8 cellular contexts compared by ENCODE assay signal in genomic region chr9:93577045-93577939, GRCh38. TPM values are rescaled to one million over a fixed set of nuclear protein-coding genes. Genes with fewer than 3 reads are reported as not detected.
DNase-seq lines count a peak whose midpoint lies in the region; ATAC-seq and TF ChIP-seq lines count a peak whose summit lies in the region.

No MANE protein-coding gene starts in this region.

- H3K27me3 ChIP-seq in PC-9 (ENCODE audit: insufficient read depth, low read depth) (no peaks in the 10 kb centered on the region), liver (ENCODE audit: control insufficient read depth in 4 of 4, insufficient read depth in 4 of 4, low read length in 3 of 4) (no peaks in the 10 kb centered on the region), testis (no peaks in the 10 kb centered on the region)

- no peak for TF ChIP-seq POLR2A in testis (IDR thresholded peaks at IDR 0.05)

- H3K36me3 ChIP-seq in PC-9 (ENCODE audit: low read depth) (no peaks in the 10 kb centered on the region), liver (ENCODE audit: control insufficient read depth in 4 of 4, insufficient read depth in 3 of 4, low read depth in 1 of 4, low read length in 3 of 4) (no peaks in the 10 kb centered on the region), testis (ENCODE audit: low read depth, missing control alignments) (no peaks in the 10 kb centered on the region)

- intact Hi-C loops in PC-9 (cut with micrococcal nuclease; ENCODE audit: unreplicated experiment) (loop anchor here (5.0 kb wide), 3 partner anchors 105 to 1425 kb away; partner anchors contain the start of gene NINJ1), testis (cut with DNase I; ENCODE audit: low total_unique reads) (no loop called here)

- CTCF ChIA-PET in PC-9 (lab: Charles Lee) = no interaction called here

- no peaks in the 10 kb centered on the region for H3K9me3 ChIP-seq in PC-9 (ENCODE audit: insufficient read depth, low read depth)
- H3K9me3 ChIP-seq in liver (ENCODE audit: control insufficient read depth in 4 of 4, low read length in 3 of 4) = no peaks in the 10 kb centered on the region
- H3K9me3 ChIP-seq in testis = no peaks in the 10 kb centered on the region

- no peak for TF ChIP-seq RAD21 in liver (IDR thresholded peaks at IDR 0.05)

- no peaks in the 10 kb centered on the region for H3K9me2 ChIP-seq in PC-9 (ENCODE audit: insufficient read depth)

- H3K27ac ChIP-seq in PC-9 (peak overlapping the region; percentile 6), liver (ENCODE audit: low read depth in 1 of 2, low read length in 2 of 2) (peak overlapping the region; percentile 22 to 25), testis (peak overlapping the region; percentile 77 to 86)

- H3K4me1 ChIP-seq in PC-9 (replicated peaks; ENCODE audit: insufficient read depth) (peaks cover 14% of the 10 kb centered on the region), liver (ENCODE audit: control insufficient read depth in 4 of 4, insufficient read depth in 4 of 4, low read length in 3 of 4) (peaks cover 15 to 50% (median 42%) of the 10 kb centered on the region in 4 donors), testis (peaks cover 20% of the 10 kb centered on the region)

- no TSS peak for BruUV-seq in PC-9 (replicated peaks; lab: Mats Ljungman, UMichigan)

- H4K20me1 ChIP-seq in PC-9 (ENCODE audit: insufficient read depth) = peaks cover 5% of the 10 kb centered on the region; the same call in 1 of the 2 replicates

- TF ChIP-seq CTCF in PC-9 (conservative IDR thresholded peaks at IDR 0.05) (no peak), liver (IDR thresholded peaks at IDR 0.05; ENCODE audit: low read depth, low read length, missing input control) (no peak), testis (IDR thresholded peaks at IDR 0.05) (no peak)

- peak overlapping the region; percentile 29 to 50 for H3K9ac ChIP-seq in liver (ENCODE audit: low read depth in 1 of 2, low read length in 2 of 2)

- H2AFZ ChIP-seq in PC-9 = peak overlapping the region; percentile 79

- H3K4me3 ChIP-seq in PC-9 = peak overlapping the region; percentile 61
- peak overlapping the region; percentile 33 to 87 (median 53) for H3K4me3 ChIP-seq in liver (ENCODE audit: low read depth in 1 of 3, low read length in 3 of 3)
- H3K4me3 ChIP-seq in testis = peak overlapping the region; percentile 62 to 74

- ATAC-seq in GM21576 (IDR thresholded peaks at IDR 0.05; ENCODE audit: unreplicated experiment) (peak; percentile 11), GM18870 (IDR thresholded peaks at IDR 0.05; ENCODE audit: unreplicated experiment) (no peak)

- DNase-seq in COLO668 (lab: John Stamatoyannopoulos, UW; ENCODE audit: unreplicated experiment) (peak; percentile 64), PC-9 (peak; percentile 76 to 79), cerebellar cortex (ENCODE audit: low spot score) (peak; percentile 31), testis (no peak), NCI-H774 (lab: John Stamatoyannopoulos, UW) (no peak)

- peak overlapping the region; percentile 79 for H3K4me2 ChIP-seq in PC-9

- H3K79me2 ChIP-seq in PC-9 (ENCODE audit: low read depth) = peaks cover 55% of the 10 kb centered on the region

- H3F3A ChIP-seq in PC-9 (ENCODE audit: insufficient read depth, low read depth) = no peaks in the 10 kb centered on the region; the same call in 1 of the 2 replicates

- WGBS in liver = under 1% methylated on average over 76 of the region's 76 CpGs
- 0% methylated on average over 2 to 70 of the region's 76 CpGs for WGBS in testis, 2 donors

- POLR2A ChIA-PET in PC-9 (lab: Charles Lee; ENCODE audit: unreplicated experiment) = no interaction called here

TF ChIP-seq in liver, 16 proteins besides CTCF, POLR2A, EP300 and RAD21:
- TF ChIP-seq REST (IDR thresholded peaks at IDR 0.05) (no peak), FOXA1 (IDR thresholded peaks at IDR 0.05) (no peak), MAX (IDR thresholded peaks at IDR 0.05) (no peak), GABPA (IDR thresholded peaks at IDR 0.05 in 1 of 2, conservative IDR thresholded peaks at IDR 0.05 in 1 of 2) (no peak), EGR1 (IDR thresholded peaks at IDR 0.05; ENCODE audit: low read depth in 2 of 2) (no peak), ATF3 (IDR thresholded peaks at IDR 0.05) (no peak), RXRA (IDR thresholded peaks at IDR 0.05) (no peak), TAF1 (conservative IDR thresholded peaks at IDR 0.05) (no peak), JUND (IDR thresholded peaks at IDR 0.05) (no peak), ZBTB33 (IDR thresholded peaks at IDR 0.05) (no peak), NR2F2 (IDR thresholded peaks at IDR 0.05) (no peak), FOXA2 (IDR thresholded peaks at IDR 0.05) (no peak), HNF4A (conservative IDR thresholded peaks at IDR 0.05) (no peak), YY1 (IDR thresholded peaks at IDR 0.05) (no peak), SP1 (IDR thresholded peaks at IDR 0.05) (no peak)

RNA-seq across cellular contexts. Expression of gene PHF2, which starts 0.9 kb away (rescaled TPM):
- total RNA-seq in PC-9 (2021) (24.5 and 26.3 TPM in 2 replicates), liver (1 to 10 TPM; 8.1 to 8.6 TPM), testis (10 to 100 TPM; 19.6 to 20.6 TPM)
- polyA plus RNA-seq in liver (1 to 10 TPM; 2.3 to 5.2 TPM), testis (ENCODE audit: insufficient read depth, low read depth, low replicate concordance) (22.1 TPM)

Comparison
In these comparisons a context has a peak if more than half of its experiments do, and no peak if none do; other contexts are left out.
1. DNase-seq: peak in COLO668 (single experiment), PC-9 (2 of 2) and cerebellar cortex (single experiment); none in testis (single experiment) and NCI-H774 (single experiment).
2. H3K27ac ChIP-seq: peak in every context shown above with its lines; median percentile 82 in testis; 24 in liver; 6 in PC-9.
3. Peak in every context shown above with its lines, with median percentiles within 50 percentile points of each other: H3K4me3 ChIP-seq.